24 cellular contexts compared by ENCODE assay signal in genomic region chr17:71966055-71966454, GRCh38.
"Had no signal": no experiment of that assay in that cellular context is flagged by ENCODE, and none has a peak within 500 bp of the region (broad histone marks: within the 10 kb centered on the region; RNA-seq: fewer than 3 reads in every experiment).

No MANE protein-coding gene starts in this region.

- DNase-seq: activated CD4-positive, alpha-beta T cell treated with anti-CD3 and anti-CD28 coated beads for 36 hours; activated CD4-positive, CD25-positive, alpha-beta regulatory T cell; activated CD8-positive, alpha-beta memory T cell treated with anti-CD3 and anti-CD28 coated beads, Interleukin-2, amount 10 ng/mL, durations not matched to agents 7 days and 5 days; activated CD8-positive, alpha-beta T cell treated with anti-CD3 and anti-CD28 coated beads, Interleukin-2, amount 10 ng/mL, durations not matched to agents 7 days and 5 days; activated naive CD4-positive, alpha-beta T cell treated with Interleukin-2 at 50 U/mL for 16 hours; activated T-cell treated with anti-CD3 and anti-CD28 coated beads, Interleukin-2, amount 50 U/mL, for 48 hours; dermis blood vessel endothelial cell; effector CD4-positive, alpha-beta T cell; foreskin keratinocyte; lower lobe of right lung; mesenchymal stem cell; natural killer cell; stimulated activated CD4-positive, alpha-beta T cell treated with anti-CD3 and anti-CD28 coated beads, Interleukin-1b, Interleukin-23, amount 100 ng/mL, for 48 hours; stimulated activated CD4-positive, alpha-beta T cell treated with anti-CD3 and anti-CD28 coated beads, Interleukin-4, amount 100 ng/mL, for 4 hours; stimulated activated CD8-positive, alpha-beta memory T cell treated with anti-CD3 and anti-CD28 coated beads, Interleukin-4, amount 100 ng/mL, for 48 hours; stimulated activated naive CD8-positive, alpha-beta T cell treated with anti-CD3 and anti-CD28 coated beads, Interleukin-15, amount 100 ng/mL, for 72 hours; substantia nigra had no signal

- H3K4me1 ChIP-seq: esophagus muscularis mucosa, lower lobe of right lung, neural progenitor cell, tibial nerve had no signal

- H3K27ac ChIP-seq: esophagus muscularis mucosa, foreskin keratinocyte, hepatocyte, lower lobe of right lung, neural progenitor cell, tibial nerve had no signal

- H3K27me3 ChIP-seq: esophagus muscularis mucosa, foreskin keratinocyte, hepatocyte, neural progenitor cell, tibial nerve had no signal

- H3K4me3 ChIP-seq: esophagus muscularis mucosa, hepatocyte, lower lobe of right lung, neural progenitor cell, smooth muscle cell, tibial nerve had no signal

- H3K9me3 ChIP-seq: esophagus muscularis mucosa, lower lobe of right lung, tibial nerve had no signal

- ATAC-seq: activated CD4-positive, alpha-beta T cell treated with anti-CD3 and anti-CD28 coated beads for 36 hours; activated CD8-positive, alpha-beta memory T cell treated with anti-CD3 and anti-CD28 coated beads, Interleukin-2, amount 10 ng/mL, durations not matched to agents 7 days and 5 days; activated CD8-positive, alpha-beta T cell treated with anti-CD3 and anti-CD28 coated beads, Interleukin-2, amount 10 ng/mL, durations not matched to agents 7 days and 5 days; foreskin keratinocyte; lower lobe of right lung; natural killer cell; sciatic nerve; stimulated activated memory B cell treated with anti-CD40 and anti-IgM and Interleukin-4, amounts not matched to agents 10 μg/mL and 1 μg/mL and 100 μg/mL, for 72 hours; stimulated activated naive CD8-positive, alpha-beta T cell treated with anti-CD3 and anti-CD28 coated beads, Interleukin-15, amount 100 ng/mL, for 72 hours had no signal

- H3K36me3 ChIP-seq: esophagus muscularis mucosa, lower lobe of right lung, neural progenitor cell, tibial nerve had no signal
